In genomic region chr20:18094191-18094590, GRCh38 we compare ENCODE assay signal across 25 cellular contexts. TPM values are rescaled to one million over a fixed set of nuclear protein-coding genes. Genes with fewer than 3 reads are reported as not detected.
DNase-seq lines count a peak whose midpoint lies in the region; ATAC-seq, FAIRE-seq and TF ChIP-seq lines count a peak whose summit lies in the region.
"Had no signal": no experiment of that assay in that cellular context is flagged by ENCODE, and none has a peak within 500 bp of the region (broad histone marks: within the 10 kb centered on the region; RNA-seq: fewer than 3 reads in every experiment).

No MANE protein-coding gene starts in this region.

- no peaks in the 10 kb centered on the region for H3K79me2 ChIP-seq in osteoblast (ENCODE audit: insufficient read depth, low read length)

- H4K20me1 ChIP-seq in osteoblast (ENCODE audit: insufficient read depth, low read length) = no peaks in the 10 kb centered on the region
- H4K20me1 ChIP-seq: BLaER1 treated with 17β-estradiol and CSF1 and Interleukin-3, amounts not matched to agents 10 nM and 100 nM had no signal

- TF ChIP-seq CTCF in right atrium auricular region (IDR thresholded peaks at IDR 0.05) = no peak
- TF ChIP-seq CTCF in heart left ventricle (IDR thresholded peaks at IDR 0.05) = no peak
- TF ChIP-seq CTCF in osteoblast (IDR thresholded peaks at IDR 0.05; ENCODE audit: extremely low read depth, low read depth, low read length) = no peak

- 51 to 64% (median 60%) methylated on average over 5 of the region's 5 CpGs for WGBS in heart left ventricle, 4 donors
- WGBS in small intestine, 3 donors = 39 to 60% (median 47%) methylated on average over 5 of the region's 5 CpGs

- H3K4me1 ChIP-seq in right atrium auricular region (no peaks in the 10 kb centered on the region), heart left ventricle (no peaks in the 10 kb centered on the region), osteoblast (ENCODE audit: insufficient read depth, low read length) (no peaks in the 10 kb centered on the region), small intestine (ENCODE audit: control insufficient read depth in 2 of 2, insufficient read depth in 1 of 2, low read depth in 1 of 2, low read length in 1 of 2) (peaks cover 2 to 3% of the 10 kb centered on the region in 2 donors)
- H3K4me1 ChIP-seq: BE2C; BLaER1 treated with 17β-estradiol and CSF1 and Interleukin-3, amounts not matched to agents 10 nM and 100 nM had no signal

- intact Hi-C loops in heart left ventricle (cut with DNase I) = no loop called here

- no peak for TF ChIP-seq POLR2A in heart left ventricle (IDR thresholded peaks at IDR 0.05)

- H3K4me2 ChIP-seq in osteoblast (ENCODE audit: insufficient read depth, low read length) = no peak overlapping the region
- H3K4me2 ChIP-seq: BLaER1 treated with 17β-estradiol and CSF1 and Interleukin-3, amounts not matched to agents 10 nM and 100 nM had no signal

- H2AFZ ChIP-seq in osteoblast (ENCODE audit: low read length) = no peak overlapping the region
- H2AFZ ChIP-seq: GM23248 had no signal

- H3K9me3 ChIP-seq in right atrium auricular region (no peaks in the 10 kb centered on the region), heart left ventricle (no peaks in the 10 kb centered on the region), osteoblast (ENCODE audit: low read depth, low read length) (no peaks in the 10 kb centered on the region), small intestine (ENCODE audit: control insufficient read depth, low read depth) (no peaks in the 10 kb centered on the region)
- H3K9me3 ChIP-seq: BE2C had no signal

- no peaks in the 10 kb centered on the region for H3K36me3 ChIP-seq in right atrium auricular region
- no peaks in the 10 kb centered on the region for H3K36me3 ChIP-seq in heart left ventricle
- no peaks in the 10 kb centered on the region for H3K36me3 ChIP-seq in osteoblast (ENCODE audit: insufficient read depth, low read length)
- H3K36me3 ChIP-seq in small intestine (ENCODE audit: control insufficient read depth in 2 of 2, insufficient read depth in 2 of 2, low read length in 2 of 2) = no peaks in the 10 kb centered on the region
- H3K36me3 ChIP-seq: BE2C; BLaER1 treated with 17β-estradiol and CSF1 and Interleukin-3, amounts not matched to agents 10 nM and 100 nM had no signal

- peak; percentile 40 for DNase-seq in right atrium auricular region (ENCODE audit: low spot score)
- no peak for DNase-seq in heart left ventricle
- DNase-seq in osteoblast (ENCODE audit: insufficient read length, low spot score, missing footprints) = peak; percentile 60
- DNase-seq in small intestine = peak; percentile 26
- no peak for DNase-seq in NCI-H1417 (lab: John Stamatoyannopoulos, UW)
- DNase-seq: ACHN; AML-193; BE2C; CD4-positive, alpha-beta T cell; CD8-positive, alpha-beta memory T cell; DMS 273 treated with DMSO at 0.1 percent for 48 hours; DMS79; EL; GDM1; GM23248; H9; HFFc6 had no signal

- ATAC-seq in heart left ventricle (no peak), HG02642 (IDR thresholded peaks at IDR 0.05; ENCODE audit: poor library complexity, unreplicated experiment) (no peak)
- ATAC-seq: GM12878 had no signal

- no peak for FAIRE-seq in small intestine (lab: Jason Lieb, UNC)
- FAIRE-seq: A204.1, D721Med, GM12878, GM19239 had no signal

- H3K27me3 ChIP-seq in right atrium auricular region (no peaks in the 10 kb centered on the region), heart left ventricle (peaks cover 0 to 37% (median 3%) of the 10 kb centered on the region in 9 donors), osteoblast (ENCODE audit: insufficient read depth, low read length) (no peaks in the 10 kb centered on the region), small intestine (ENCODE audit: control insufficient read depth in 2 of 2, insufficient read depth in 2 of 2, low read length in 2 of 2) (peaks cover 0 to 2% of the 10 kb centered on the region in 2 donors)
- H3K27me3 ChIP-seq: BLaER1 treated with 17β-estradiol and CSF1 and Interleukin-3, amounts not matched to agents 10 nM and 100 nM had no signal

- H3K4me3 ChIP-seq in right atrium auricular region = no peak overlapping the region
- no peak overlapping the region for H3K4me3 ChIP-seq in heart left ventricle
- H3K4me3 ChIP-seq in osteoblast (ENCODE audit: insufficient read depth, low read length) = no peak overlapping the region
- H3K4me3 ChIP-seq in small intestine (ENCODE audit: low read depth in 1 of 2, low read length in 2 of 2) = no peak overlapping the region
- H3K4me3 ChIP-seq: BLaER1 treated with 17β-estradiol and CSF1 and Interleukin-3, amounts not matched to agents 10 nM and 100 nM; GM12878; GM23248 had no signal

- H3K27ac ChIP-seq in right atrium auricular region (no peak overlapping the region), heart left ventricle (no peak overlapping the region), osteoblast (ENCODE audit: low read depth, low read length) (no peak overlapping the region), small intestine (ENCODE audit: low read depth in 1 of 2, low read length in 1 of 2) (no peak overlapping the region)
- H3K27ac ChIP-seq: 22Rv1; BLaER1 treated with 17β-estradiol and CSF1 and Interleukin-3, amounts not matched to agents 10 nM and 100 nM; GM23248 had no signal

RNA-seq across cellular contexts. Expression of gene OVOL2, which starts 36.5 kb away (rescaled TPM):
- not detected for total RNA-seq in right atrium auricular region
- total RNA-seq in heart left ventricle = not detected
- not detected for polyA plus RNA-seq in heart left ventricle
- total RNA-seq in osteoblast = not detected in 2 replicates
- 10 to 100 TPM in 2 of 3 donors, 1 to 10 TPM in 1; 8.2 to 23.3 (median 12.7) TPM for polyA plus RNA-seq in small intestine
- total RNA-seq: CD4-positive, alpha-beta T cell; CD8-positive, alpha-beta memory T cell; GM12878; GM23248; HFFc6 had no signal
- polyA plus RNA-seq: CD14-positive monocyte; CD8-positive, alpha-beta memory T cell; GM12878; GM23248 had no signal

RNA-seq across cellular contexts. Expression of gene KAT14, which starts 43.5 kb away (rescaled TPM):
- 1 to 10 TPM; 8.0 to 9.1 TPM for total RNA-seq in right atrium auricular region
- total RNA-seq in heart left ventricle = 10 to 100 TPM in 5 of 9 donors, 1 to 10 TPM in 4; 8.3 to 12.3 (median 10.9) TPM
- polyA plus RNA-seq in heart left ventricle = 1 to 10 TPM; 4.6 to 6.3 TPM
- 17.4 and 20.6 TPM in 2 replicates for total RNA-seq in osteoblast
- 10 to 100 TPM; 11.8 to 16.8 (median 12.7) TPM for polyA plus RNA-seq in small intestine

RNA-seq across cellular contexts. Expression of gene PET117, which starts 43.5 kb away (rescaled TPM):
- 10 to 100 TPM in 1 of 2 donors, 1 to 10 TPM in 1; 9.6 to 10.5 TPM for total RNA-seq in right atrium auricular region
- total RNA-seq in heart left ventricle = 10 to 100 TPM in 6 of 9 donors, 1 to 10 TPM in 3; 8.1 to 15.0 (median 11.9) TPM
- 10 to 100 TPM; 13.6 to 15.7 TPM for polyA plus RNA-seq in heart left ventricle
- 12.1 and 13.4 TPM in 2 replicates for total RNA-seq in osteoblast
- polyA plus RNA-seq in small intestine = 10 to 100 TPM; 17.4 to 28.9 (median 26.4) TPM

Comparison
In these comparisons a context has a peak if more than half of its experiments do, and no peak if none do; other contexts are left out.
1. DNase-seq: peak in right atrium auricular region (single experiment), osteoblast (single experiment) and small intestine (single experiment); none in heart left ventricle (0 of 5) and NCI-H1417 (0 of 3).